Comparison of ENCODE assay signal across 25 cellular contexts in the genomic region with DNA sequence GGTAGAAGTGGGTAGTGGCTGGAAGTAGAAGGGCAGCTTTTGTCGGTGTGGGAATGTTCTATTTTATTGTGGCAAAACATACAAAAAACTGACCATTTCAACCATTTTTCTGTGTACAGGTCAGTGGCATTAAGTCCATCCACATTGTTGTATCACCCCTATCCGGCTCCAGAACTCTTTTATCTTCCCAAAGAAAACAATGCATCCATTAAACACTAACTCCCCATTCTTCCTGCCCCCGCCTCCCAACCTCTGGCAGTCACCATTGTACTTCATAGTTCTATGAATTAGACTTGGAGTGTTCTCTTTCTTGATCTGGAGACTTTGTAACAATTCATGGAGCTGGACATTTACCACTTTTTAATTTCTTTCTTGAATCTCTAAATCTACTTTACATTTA.
"Had no signal": no experiment of that assay in that cellular context is flagged by ENCODE, and none has a peak within 500 bp of the region (broad histone marks: within the 10 kb centered on the region; RNA-seq: fewer than 3 reads in every experiment).

No MANE protein-coding gene starts in this region.

- ATAC-seq: activated CD4-positive, CD25-positive, alpha-beta regulatory T cell treated with anti-CD3 and anti-CD28 coated beads, Interleukin-2, amount 50 U/mL, for 24 hours; activated T-cell treated with anti-CD3 and anti-CD28 coated beads, Interleukin-2, amount 50 U/mL, for 4 hours; activated T-helper 17 cell treated with anti-CD3 and anti-CD28 coated beads, Interleukin-2, amount 50 U/mL, for 72 hours; gastroesophageal sphincter; pancreas; psoas muscle had no signal

- DNase-seq: activated CD4-positive, alpha-beta memory T cell treated with anti-CD3 and anti-CD28 coated beads, Interleukin-2, amount 10 ng/mL, durations not matched to agents 7 days and 5 days; activated CD4-positive, alpha-beta T cell treated with anti-CD3 and anti-CD28 coated beads, Interleukin-2, amount 10 ng/mL, durations not matched to agents 24 days and 14 days; activated gamma-delta T cell treated with Interleukin-2 at 50 U/mL for 16 hours; activated naive CD4-positive, alpha-beta T cell treated with anti-CD3 and anti-CD28 coated beads, Interleukin-2, amount 50 U/mL, for 16 hours; activated T-cell treated with anti-CD3 and anti-CD28 coated beads, Interleukin-2, amount 50 U/mL, for 4 hours; central memory CD4-positive, alpha-beta T cell; effector CD8-positive, alpha-beta T cell; immature natural killer cell; naive B cell; pancreas; psoas muscle; stimulated activated CD4-positive, alpha-beta T cell treated with anti-CD3 and anti-CD28 coated beads, Interleukin-1b, Interleukin-23, amount 100 ng/mL, for 48 hours; stimulated activated CD4-positive, alpha-beta T cell treated with anti-CD3 and anti-CD28 coated beads, Interleukin-4, amount 100 ng/mL, for 4 hours; stimulated activated CD8-positive, alpha-beta memory T cell treated with anti-CD3 and anti-CD28 coated beads, Interleukin-4, amount 100 ng/mL, for 48 hours; stimulated activated naive CD4-positive, alpha-beta T cell treated with Interleukin-2 at 50 U/mL for 16 hours; T-helper 9 cell; transverse colon; WERI-Rb-1 had no signal

- H3K4me1 ChIP-seq: breast epithelium, gastroesophageal sphincter, pancreas, psoas muscle, transverse colon had no signal

- FAIRE-seq: pancreas had no signal

- H3K27me3 ChIP-seq: breast epithelium, gastroesophageal sphincter, pancreas, transverse colon had no signal

- H3K27ac ChIP-seq: breast epithelium, gastroesophageal sphincter, pancreas, psoas muscle, transverse colon, WERI-Rb-1 had no signal

- H3K4me3 Mint-ChIP-seq: activated CD4-positive, alpha-beta memory T cell treated with anti-CD3 and anti-CD28 coated beads, Interleukin-2, amount 10 ng/mL, durations not matched to agents 7 days and 5 days; activated CD4-positive, alpha-beta T cell treated with anti-CD3 and anti-CD28 coated beads, Interleukin-2, amount 10 ng/mL, durations not matched to agents 24 days and 14 days; activated T-cell treated with anti-CD3 and anti-CD28 coated beads, Interleukin-2, amount 50 U/mL, for 4 hours; activated T-helper 17 cell treated with anti-CD3 and anti-CD28 coated beads, Interleukin-2, amount 50 U/mL, for 72 hours; immature natural killer cell; T-helper 1 cell treated with Interleukin-12 subunit alpha and Interleukin-12 subunit beta and Interleukin-4 antibody, amounts not matched to agents 30 μg/mL and 1 μg/mL, for 36 hours had no signal

- H3K36me3 ChIP-seq: breast epithelium, WERI-Rb-1 had no signal

- H3K4me1 Mint-ChIP-seq: activated CD4-positive, alpha-beta memory T cell treated with anti-CD3 and anti-CD28 coated beads, Interleukin-2, amount 10 ng/mL, durations not matched to agents 7 days and 5 days; activated CD4-positive, alpha-beta T cell treated with anti-CD3 and anti-CD28 coated beads, Interleukin-2, amount 10 ng/mL, durations not matched to agents 24 days and 14 days; activated T-helper 17 cell treated with anti-CD3 and anti-CD28 coated beads, Interleukin-2, amount 50 U/mL, for 72 hours; immature natural killer cell had no signal

- H3K4me3 ChIP-seq: breast epithelium, gastroesophageal sphincter, lower lobe of right lung, pancreas, psoas muscle, smooth muscle cell, transverse colon had no signal

- H3K27ac Mint-ChIP-seq: activated CD4-positive, alpha-beta memory T cell treated with anti-CD3 and anti-CD28 coated beads, Interleukin-2, amount 10 ng/mL, durations not matched to agents 7 days and 5 days; activated CD4-positive, alpha-beta T cell treated with anti-CD3 and anti-CD28 coated beads, Interleukin-2, amount 10 ng/mL, durations not matched to agents 24 days and 14 days; activated T-helper 17 cell treated with anti-CD3 and anti-CD28 coated beads, Interleukin-2, amount 50 U/mL, for 72 hours; T-helper 1 cell treated with Interleukin-12 subunit alpha and Interleukin-12 subunit beta and Interleukin-4 antibody, amounts not matched to agents 30 μg/mL and 1 μg/mL, for 36 hours had no signal

- H3K9me3 ChIP-seq: breast epithelium, gastroesophageal sphincter, lower lobe of right lung, pancreas, psoas muscle, transverse colon had no signal

- H3K4me2 ChIP-seq: smooth muscle cell had no signal

- H3K27me3 Mint-ChIP-seq: activated CD4-positive, alpha-beta memory T cell treated with anti-CD3 and anti-CD28 coated beads, Interleukin-2, amount 10 ng/mL, durations not matched to agents 7 days and 5 days; activated CD4-positive, alpha-beta T cell treated with anti-CD3 and anti-CD28 coated beads, Interleukin-2, amount 10 ng/mL, durations not matched to agents 24 days and 14 days; activated T-helper 17 cell treated with anti-CD3 and anti-CD28 coated beads, Interleukin-2, amount 50 U/mL, for 72 hours; naive B cell had no signal

- H3K9me3 Mint-ChIP-seq: activated CD4-positive, alpha-beta memory T cell treated with anti-CD3 and anti-CD28 coated beads, Interleukin-2, amount 10 ng/mL, durations not matched to agents 7 days and 5 days; activated CD4-positive, alpha-beta T cell treated with anti-CD3 and anti-CD28 coated beads, Interleukin-2, amount 10 ng/mL, durations not matched to agents 24 days and 14 days; activated T-cell treated with anti-CD3 and anti-CD28 coated beads, Interleukin-2, amount 50 U/mL, for 4 hours; activated T-helper 17 cell treated with anti-CD3 and anti-CD28 coated beads, Interleukin-2, amount 50 U/mL, for 72 hours; immature natural killer cell; naive B cell; T-helper 1 cell treated with Interleukin-12 subunit alpha and Interleukin-12 subunit beta and Interleukin-4 antibody, amounts not matched to agents 30 μg/mL and 1 μg/mL, for 36 hours had no signal
